In the genomic region with DNA sequence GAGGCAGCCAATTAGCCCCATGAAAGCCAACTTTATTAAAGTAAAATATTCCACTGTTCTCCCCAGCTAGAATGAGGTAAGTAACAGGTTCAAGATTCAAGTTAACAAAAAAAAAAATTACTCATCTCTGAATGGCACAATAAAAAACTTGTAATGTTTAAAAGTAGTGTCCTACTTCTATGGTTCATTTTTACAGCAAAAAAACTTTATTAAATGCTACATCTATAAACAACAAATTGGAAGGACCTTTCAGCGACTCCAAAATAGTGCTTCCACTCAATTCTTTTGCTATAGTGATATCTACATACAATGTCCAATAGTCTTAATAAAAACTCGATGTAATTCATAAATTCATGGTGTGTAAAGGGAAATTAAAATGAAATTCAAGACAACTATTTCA, we compare ENCODE assay signal across 34 cellular contexts.
"Had no signal": no experiment of that assay in that cellular context is flagged by ENCODE, and none has a peak within 500 bp of the region (broad histone marks: within the 10 kb centered on the region; RNA-seq: fewer than 3 reads in every experiment).

No MANE protein-coding gene starts in this region.

- H3K27me3 ChIP-seq: MG63 had no signal

- DNase-seq: MG63, MM.1S, MV-4-11, NCI-H1048, NCI-H1092, NCI-H1092 treated with DMSO at 0.1 percent for 48 hours, NCI-H1105, NCI-H1105 treated with DMSO at 0.1 percent for 48 hours, NCI-H1417 treated with DMSO at 0.1 percent for 48 hours, NCI-H1436, NCI-H1436 treated with DMSO at 0.1 percent for 48 hours, NCI-H146, NCI-H1694, NCI-H1694 treated with DMSO at 0.1 percent for 48 hours, NCI-H187, NCI-H187 treated with DMSO at 0.1 percent for 48 hours, NCI-H1930, NCI-H2029, NCI-H2029 treated with DMSO at 0.1 percent for 48 hours, NCI-H2081, NCI-H2081 treated with DMSO at 0.1 percent for 48 hours, NCI-H2107, NCI-H2171, NCI-H2171 treated with DMSO at 0.1 percent for 48 hours, NCI-H2227 treated with DMSO at 0.1 percent for 48 hours, NCI-H226, NCI-H345, NCI-H446, NCI-H446 treated with DMSO at 0.1 percent for 48 hours, NCI-H510A, NCI-H510A treated with DMSO at 0.1 percent for 48 hours, NCI-H524, NCI-H524 treated with DMSO at 0.1 percent for 48 hours, NCI-H526 had no signal

- H3K9me3 ChIP-seq: MG63 had no signal

- H3K4me3 ChIP-seq: MG63 had no signal
